In the genomic region with DNA sequence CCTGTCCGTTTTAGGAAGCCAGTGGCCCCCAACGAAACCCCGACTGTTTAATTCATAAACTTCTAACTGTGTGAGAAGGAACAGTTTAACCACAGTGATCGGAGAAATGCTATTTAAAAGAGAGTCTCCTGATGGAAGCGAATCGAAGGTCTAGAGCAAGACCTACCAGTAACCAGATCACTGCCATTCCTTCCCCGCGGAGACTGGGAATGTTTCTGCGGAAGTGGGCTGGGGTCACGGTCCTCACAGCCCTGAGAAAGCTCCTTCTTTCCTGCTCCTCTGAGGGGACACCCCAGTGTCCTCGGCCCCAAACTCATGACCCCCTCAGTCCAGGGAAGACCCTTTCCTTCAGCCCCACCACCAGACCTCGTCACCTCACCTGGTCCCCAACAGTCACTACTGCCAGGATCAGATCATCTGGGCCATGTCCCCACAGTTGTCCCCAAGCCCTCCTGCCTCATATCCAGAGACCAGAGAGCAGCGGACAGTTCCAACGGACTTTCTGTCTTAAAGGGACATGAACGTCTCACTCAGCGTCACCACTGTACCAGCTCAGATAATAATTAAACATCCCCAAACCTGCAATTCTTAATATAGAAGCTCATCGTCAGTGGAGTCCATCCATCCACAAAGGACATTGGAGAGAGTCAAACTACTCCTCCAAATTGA, we compare ENCODE assay signal across 15 cellular contexts. TPM values are rescaled to one million over a fixed set of nuclear protein-coding genes. Genes with fewer than 3 reads are reported as not detected.
DNase-seq lines count a peak whose midpoint lies in the region; ATAC-seq and TF ChIP-seq lines count a peak whose summit lies in the region.
"Had no signal": no experiment of that assay in that cellular context is flagged by ENCODE, and none has a peak within 500 bp of the region (broad histone marks: within the 10 kb centered on the region; RNA-seq: fewer than 3 reads in every experiment).

A gene with protein sequence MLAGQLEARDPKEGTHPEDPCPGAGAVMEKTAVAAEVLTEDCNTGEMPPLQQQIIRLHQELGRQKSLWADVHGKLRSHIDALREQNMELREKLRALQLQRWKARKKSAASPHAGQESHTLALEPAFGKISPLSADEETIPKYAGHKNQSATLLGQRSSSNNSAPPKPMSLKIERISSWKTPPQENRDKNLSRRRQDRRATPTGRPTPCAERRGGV (minus strand): TSS at position 482 of the 669 bp plus-strand sequence. CDS start 1,219 bp downstream, outside the sequence.

- peak within 1 kb of the TSS; percentile 1; the same call in 1 of the 2 replicates for H3K4me2 ChIP-seq in MM.1S (ENCODE audit: low read depth, low read length)
- H3K4me2 ChIP-seq: A549 had no signal

- 92 to 94% methylated on average over 7 to 17 of the region's 17 CpGs for WGBS in endodermal cell (ENCODE audit: insufficient coverage in 1 of 2, insufficient read length in 1 of 2), 2 experiments
- 43% methylated on average over 10 of the region's 17 CpGs for whole genome bisulfite sequencing in right lobe of liver (ENCODE audit: insufficient coverage, low coverage, low lambda C conversion rate, missing lambda C conversion rate)

- no peak within 1 kb of the TSS for H3K4me3 ChIP-seq in CD8-positive, alpha-beta memory T cell (ENCODE audit: low read length)
- H3K4me3 ChIP-seq in MM.1S (ENCODE audit: low read length) (no peak within 1 kb of the TSS), endodermal cell (ENCODE audit: low read length) (no peak within 1 kb of the TSS), right lobe of liver (peak within 1 kb of the TSS; percentile 0 to 47 (median 46))
- H3K4me3 ChIP-seq: A549, GM12878 had no signal

- H3K9me3 ChIP-seq in CD8-positive, alpha-beta memory T cell (ENCODE audit: low read length), result no peaks in the 10 kb centered on the region
- H3K9me3 ChIP-seq in MM.1S (replicated peaks; ENCODE audit: insufficient read depth, low read length) (no peaks in the 10 kb centered on the region), endodermal cell (ENCODE audit: control insufficient read depth, low read length) (no peaks in the 10 kb centered on the region), right lobe of liver (no peaks in the 10 kb centered on the region)
- H3K9me3 ChIP-seq: A549, BE2C, Caco-2 had no signal

- H3K27ac ChIP-seq in CD8-positive, alpha-beta memory T cell (ENCODE audit: low read depth, low read length), result no peak within 1 kb of the TSS
- H3K27ac ChIP-seq in MM.1S (ENCODE audit: low read length), result no peak within 1 kb of the TSS
- no peak within 1 kb of the TSS for H3K27ac ChIP-seq in endodermal cell (ENCODE audit: low read depth, low read length)
- H3K27ac ChIP-seq in right lobe of liver, result peak within 1 kb of the TSS in 1 of 3 donors; percentile 32
- H3K27ac ChIP-seq: A549, C4-2B had no signal

- intact Hi-C loops in right lobe of liver (cut with DNase I), result no loop called here
- intact Hi-C loops in CD14-positive monocyte (cut with micrococcal nuclease), result no loop called here

- no peaks in the 10 kb centered on the region for H3K36me3 ChIP-seq in CD8-positive, alpha-beta memory T cell (ENCODE audit: insufficient read depth, low read length)
- H3K36me3 ChIP-seq in MM.1S (replicated peaks; ENCODE audit: insufficient read depth, low read length), result no peaks in the 10 kb centered on the region
- no peaks in the 10 kb centered on the region for H3K36me3 ChIP-seq in endodermal cell (ENCODE audit: control insufficient read depth, insufficient read depth, low read length)
- H3K36me3 ChIP-seq in right lobe of liver, result no peaks in the 10 kb centered on the region
- H3K36me3 ChIP-seq: BE2C had no signal

- peak; percentile 55 to 83 (median 74) for ATAC-seq in right lobe of liver
- ATAC-seq: A549; CD8-positive, alpha-beta T cell; GM12878; HCT116 had no signal

- TF ChIP-seq POLR2A in right lobe of liver (IDR thresholded peaks at IDR 0.05), result no peak

- peaks cover 0 to 7% (median 3%) of the 10 kb centered on the region in 3 donors for H3K36me3 Mint-ChIP-seq in CD8-positive, alpha-beta memory T cell
- no peaks in the 10 kb centered on the region for H3K36me3 Mint-ChIP-seq in endodermal cell (ENCODE audit: low read depth)
- no peaks in the 10 kb centered on the region for H3K36me3 Mint-ChIP-seq in CD14-positive monocyte
- H3K36me3 Mint-ChIP-seq: CD8-positive, alpha-beta T cell had no signal

- no peaks in the 10 kb centered on the region for H3K4me1 ChIP-seq in CD8-positive, alpha-beta memory T cell (ENCODE audit: insufficient read depth, low read length)
- H3K4me1 ChIP-seq in MM.1S (ENCODE audit: low read length), result no peaks in the 10 kb centered on the region
- no peaks in the 10 kb centered on the region for H3K4me1 ChIP-seq in endodermal cell (ENCODE audit: control insufficient read depth, insufficient read depth, low read length)
- no peaks in the 10 kb centered on the region for H3K4me1 ChIP-seq in right lobe of liver
- H3K4me1 ChIP-seq: A549, BE2C had no signal

- H3K4me3 Mint-ChIP-seq in CD8-positive, alpha-beta memory T cell, result peak within 1 kb of the TSS in 5 of 7 donors; percentile 5 to 41 (median 27)
- H3K4me3 Mint-ChIP-seq in endodermal cell (no peak within 1 kb of the TSS), CD14-positive monocyte (peak within 1 kb of the TSS in 1 of 2 donors; percentile 32)
- H3K4me3 Mint-ChIP-seq: CD8-positive, alpha-beta T cell had no signal

- DNase-seq in CD8-positive, alpha-beta memory T cell, result no peak
- DNase-seq in MM.1S (no peak), endodermal cell (no peak), right lobe of liver (no peak), CD14-positive monocyte (ENCODE audit: low spot score) (no peak), NCI-H2227 treated with DMSO at 0.1 percent for 48 hours (lab: John Stamatoyannopoulos, UW) (no peak)
- DNase-seq in effector CD4-positive, alpha-beta T cell, result no peak
- DNase-seq: BE2C; Caco-2; CD8-positive, alpha-beta T cell had no signal

- TF ChIP-seq CTCF in MM.1S (IDR thresholded peaks at IDR 0.05; ENCODE audit: low read length) (no peak), endodermal cell (conservative IDR thresholded peaks at IDR 0.05) (no peak), right lobe of liver (IDR thresholded peaks at IDR 0.05) (no peak), CD14-positive monocyte (IDR thresholded peaks at IDR 0.05) (no peak)

- no peak within 1 kb of the TSS for H3K9ac ChIP-seq in MM.1S (ENCODE audit: low read length)
- no peak within 1 kb of the TSS for H3K9ac ChIP-seq in endodermal cell (ENCODE audit: extremely low read depth, low read length, poor library complexity, severe bottlenecking)

- H3K9me3 Mint-ChIP-seq in CD8-positive, alpha-beta memory T cell, result no peaks in the 10 kb centered on the region
- H3K9me3 Mint-ChIP-seq in endodermal cell (no peaks in the 10 kb centered on the region), CD14-positive monocyte (no peaks in the 10 kb centered on the region)
- H3K9me3 Mint-ChIP-seq: CD8-positive, alpha-beta T cell had no signal

- CTCF ChIA-PET in CD8-positive, alpha-beta memory T cell (lab: Charles Lee), result interaction anchor here (0.9 kb wide), 1 partner anchor 16 kb away, joined by 4 read pairs; no protein-coding TSS in a partner anchor

- H4K20me1 ChIP-seq in MM.1S (ENCODE audit: insufficient read depth, low read length), result 0 out of 2 replicates have a peak, but pooled peaks cover 3% of the 10 kb centered on the region

- H3K27me3 ChIP-seq in CD8-positive, alpha-beta memory T cell (ENCODE audit: insufficient read depth, low read length, poor library complexity, severe bottlenecking), result no peaks in the 10 kb centered on the region
- H3K27me3 ChIP-seq in MM.1S (replicated peaks; ENCODE audit: insufficient read depth, low read length) (no peaks in the 10 kb centered on the region), endodermal cell (ENCODE audit: control insufficient read depth, insufficient read depth, low read length, poor library complexity, severe bottlenecking) (no peaks in the 10 kb centered on the region), right lobe of liver (no peaks in the 10 kb centered on the region)

- no peak within 1 kb of the TSS for H2AFZ ChIP-seq in MM.1S (ENCODE audit: low read length)

- H3K27ac Mint-ChIP-seq in CD8-positive, alpha-beta memory T cell, result peak within 1 kb of the TSS in 1 of 8 donors; percentile 10
- peak within 1 kb of the TSS; percentile 26 for H3K27ac Mint-ChIP-seq in endodermal cell
- H3K27ac Mint-ChIP-seq in CD14-positive monocyte, result no peak within 1 kb of the TSS
- H3K27ac Mint-ChIP-seq: CD8-positive, alpha-beta T cell had no signal

- no peaks in the 10 kb centered on the region for H3K9me2 ChIP-seq in MM.1S (replicated peaks; ENCODE audit: insufficient read depth, low read length)

- H3F3A ChIP-seq in MM.1S (ENCODE audit: insufficient read depth, low read length), result no peaks in the 10 kb centered on the region

- peaks cover 6 to 7% of the 10 kb centered on the region in 2 donors for H3K27me3 Mint-ChIP-seq in CD8-positive, alpha-beta memory T cell
- H3K27me3 Mint-ChIP-seq in endodermal cell (ENCODE audit: insufficient read depth) (no peaks in the 10 kb centered on the region), CD14-positive monocyte (ENCODE audit: low read depth in 3 of 3) (peaks cover 0 to 1% (median 1%) of the 10 kb centered on the region in 3 donors)

- H3K79me2 ChIP-seq in MM.1S (ENCODE audit: low read length), result no peaks in the 10 kb centered on the region

- POLR2A ChIA-PET in CD8-positive, alpha-beta memory T cell (lab: Charles Lee), result no interaction called here

- no peaks in the 10 kb centered on the region for H3K4me1 Mint-ChIP-seq in CD8-positive, alpha-beta memory T cell
- H3K4me1 Mint-ChIP-seq in endodermal cell (no peaks in the 10 kb centered on the region), CD14-positive monocyte (no peaks in the 10 kb centered on the region)

RNA-seq across cellular contexts. Expression of the gene that starts here (rescaled TPM):
- not detected for total RNA-seq in CD8-positive, alpha-beta memory T cell
- 0.43 TPM for polyA plus RNA-seq in CD8-positive, alpha-beta memory T cell
- total RNA-seq in endodermal cell (1 to 10 TPM in 1 of 2 donors, under 1 TPM in 1; 0.95 to 1.4 TPM), right lobe of liver (1 to 10 TPM; 1.5 to 7.1 (median 3.8) TPM)
- 3.6 TPM for polyA plus RNA-seq in endodermal cell (2013, experiment 1 of 2)
- 2.6 TPM for polyA plus RNA-seq in endodermal cell (2013, experiment 2 of 2)
- polyA plus RNA-seq in CD14-positive monocyte, result under 1 TPM; 0.12 to 0.41 TPM
- total RNA-seq: Caco-2; CD8-positive, alpha-beta T cell; G401 had no signal

Comparison
In these comparisons a context has a peak if more than half of its experiments do, and no peak if none do; other contexts are left out.
1. H3K4me3 ChIP-seq: peak in right lobe of liver (3 of 3); none in CD8-positive, alpha-beta memory T cell (single experiment), MM.1S (single experiment) and endodermal cell (single experiment).